In genomic region chr9:20604561-20604960, GRCh38 we compare ENCODE assay signal across 9 cellular contexts. TPM values are rescaled to one million over a fixed set of nuclear protein-coding genes. Genes with fewer than 3 reads are reported as not detected.
DNase-seq lines count a peak whose midpoint lies in the region; ATAC-seq and TF ChIP-seq lines count a peak whose summit lies in the region.
"Had no signal": no experiment of that assay in that cellular context is flagged by ENCODE, and none has a peak within 500 bp of the region (broad histone marks: within the 10 kb centered on the region; RNA-seq: fewer than 3 reads in every experiment).

No MANE protein-coding gene starts in this region.

- H3K4me3 Mint-ChIP-seq in activated CD8-positive, alpha-beta T cell treated with anti-CD3 and anti-CD28 coated beads, Interleukin-2, amount 10 ng/mL, durations not matched to agents 7 days and 5 days = peak overlapping the region; percentile 48
- H3K4me3 Mint-ChIP-seq in natural killer cell = peak overlapping the region; percentile 65
- H3K4me3 Mint-ChIP-seq: neural crest cell had no signal

- H3K36me3 Mint-ChIP-seq in activated CD8-positive, alpha-beta T cell treated with anti-CD3 and anti-CD28 coated beads, Interleukin-2, amount 10 ng/mL, durations not matched to agents 7 days and 5 days (ENCODE audit: low read depth) = peaks cover 39% of the 10 kb centered on the region
- no peaks in the 10 kb centered on the region for H3K36me3 Mint-ChIP-seq in natural killer cell

- H3K4me1 Mint-ChIP-seq in activated CD8-positive, alpha-beta T cell treated with anti-CD3 and anti-CD28 coated beads, Interleukin-2, amount 10 ng/mL, durations not matched to agents 7 days and 5 days (ENCODE audit: low read depth) = peaks cover 68% of the 10 kb centered on the region
- H3K4me1 Mint-ChIP-seq in natural killer cell = peaks cover 24 to 34% of the 10 kb centered on the region in 2 donors

- CTCF ChIA-PET in activated CD8-positive, alpha-beta T cell treated with anti-CD3 and anti-CD28 coated beads, Interleukin-2, amount 10 ng/mL, durations not matched to agents 7 days and 5 days (lab: Charles Lee) = interaction anchor here (0.7 to 1.4 kb wide), 9 partner anchors 13 to 658 kb away, joined by 3 to 13 read pairs (median 4); partner anchors contain the start of gene MLLT3

- POLR2A ChIA-PET in activated CD8-positive, alpha-beta T cell treated with anti-CD3 and anti-CD28 coated beads, Interleukin-2, amount 10 ng/mL, durations not matched to agents 7 days and 5 days (lab: Charles Lee) = interaction anchor here (3.1 kb wide), 1 partner anchor 18 kb away, joined by 20 read pairs; the partner anchor contains the start of gene MLLT3

- ATAC-seq in GM18909 (IDR thresholded peaks at IDR 0.05; ENCODE audit: poor library complexity, unreplicated experiment) (peak; percentile 84), HG02870 (IDR thresholded peaks at IDR 0.05; ENCODE audit: unreplicated experiment) (peak; percentile 78), natural killer cell (peak; percentile 64 to 80 (median 76))
- peak; percentile 72 for ATAC-seq in activated CD8-positive, alpha-beta T cell treated with anti-CD3 and anti-CD28 coated beads, Interleukin-2, amount 10 ng/mL, durations not matched to agents 7 days and 5 days

- H3K27ac Mint-ChIP-seq in activated CD8-positive, alpha-beta T cell treated with anti-CD3 and anti-CD28 coated beads, Interleukin-2, amount 10 ng/mL, durations not matched to agents 7 days and 5 days = peak overlapping the region; percentile 34
- H3K27ac Mint-ChIP-seq in natural killer cell = peak overlapping the region; percentile 64 to 80

- TF ChIP-seq CTCF in natural killer cell (IDR thresholded peaks at IDR 0.05) = no peak

- H3K9me3 Mint-ChIP-seq in activated CD8-positive, alpha-beta T cell treated with anti-CD3 and anti-CD28 coated beads, Interleukin-2, amount 10 ng/mL, durations not matched to agents 7 days and 5 days (ENCODE audit: insufficient read depth) = no peaks in the 10 kb centered on the region
- no peaks in the 10 kb centered on the region for H3K9me3 Mint-ChIP-seq in natural killer cell
- H3K9me3 Mint-ChIP-seq: neural crest cell had no signal

- intact Hi-C loops in natural killer cell (cut with micrococcal nuclease) = no loop called here

- DNase-seq in activated CD8-positive, alpha-beta T cell treated with anti-CD3 and anti-CD28 coated beads, Interleukin-2, amount 10 ng/mL, durations not matched to agents 7 days and 5 days = no peak
- DNase-seq in natural killer cell (no peak), ecto neural progenitor cell (ENCODE audit: low spot score) (no peak), DMS114 treated with DMSO at 0.1 percent for 48 hours (lab: John Stamatoyannopoulos, UW; ENCODE audit: unreplicated experiment) (no peak), OCI-M2 (lab: John Stamatoyannopoulos, UW; ENCODE audit: unreplicated experiment) (no peak)
- no peak for DNase-seq in stimulated activated CD4-positive, alpha-beta T cell treated with anti-CD3 and anti-CD28 coated beads, Interleukin-1b, Interleukin-23, amount 100 ng/mL, for 48 hours

- H3K27me3 Mint-ChIP-seq in activated CD8-positive, alpha-beta T cell treated with anti-CD3 and anti-CD28 coated beads, Interleukin-2, amount 10 ng/mL, durations not matched to agents 7 days and 5 days (ENCODE audit: low read depth) = no peaks in the 10 kb centered on the region
- H3K27me3 Mint-ChIP-seq in natural killer cell (ENCODE audit: low read depth in 2 of 2) = no peaks in the 10 kb centered on the region

RNA-seq across cellular contexts. Expression of gene MLLT3, which starts 17.7 kb away (rescaled TPM):
- 100 to 1,000 TPM; 112 to 114 TPM for total RNA-seq in activated CD8-positive, alpha-beta T cell treated with anti-CD3 and anti-CD28 coated beads, Interleukin-2, amount 10 ng/mL, durations not matched to agents 7 days and 5 days
- 10 to 100 TPM; 24.3 to 26.6 (median 25.2) TPM for total RNA-seq in natural killer cell

Comparison
In these comparisons a context has a peak if more than half of its experiments do, and no peak if none do; other contexts are left out.
1. RNA of gene MLLT3, which starts 17.7 kb away (total RNA-seq): 112 to 114 TPM in activated CD8-positive, alpha-beta T cell treated with anti-CD3 and anti-CD28 coated beads, Interleukin-2, amount 10 ng/mL, durations not matched to agents 7 days and 5 days; 24.3 to 26.6 TPM in natural killer cell; every median in the first group is over 4 times any median in the second.
2. Peak in every context shown above with its lines, with median percentiles within 50 percentile points of each other: ATAC-seq.